Comparison of ENCODE assay signal across 11 cellular contexts in genomic region chr4:53592686-53593641, GRCh38. TPM values are rescaled to one million over a fixed set of nuclear protein-coding genes. Genes with fewer than 3 reads are reported as not detected.
DNase-seq lines count a peak whose midpoint lies in the region; ATAC-seq, FAIRE-seq and TF ChIP-seq lines count a peak whose summit lies in the region.
"Had no signal": no experiment of that assay in that cellular context is flagged by ENCODE, and none has a peak within 500 bp of the region (broad histone marks: within the 10 kb centered on the region; RNA-seq: fewer than 3 reads in every experiment).

No MANE protein-coding gene starts in this region.

- CTCF ChIA-PET in T-cell (lab: Charles Lee): no interaction called here
- CTCF ChIA-PET in CD8-positive, alpha-beta memory T cell (lab: Charles Lee): no interaction called here

- peak; percentile 80 for FAIRE-seq in islet of Langerhans (lab: Jason Lieb, UNC)

- H3K4me3 ChIP-seq in testis: peak overlapping the region; percentile 1 to 3
- no peak overlapping the region for H3K4me3 ChIP-seq in CD8-positive, alpha-beta memory T cell (ENCODE audit: low read length)
- H3K4me3 ChIP-seq: sigmoid colon had no signal

- H3K27ac Mint-ChIP-seq in brain (peak overlapping the region in 1 of 5 experiments; percentile 16), T-cell (no peak overlapping the region)
- H3K27ac Mint-ChIP-seq in CD8-positive, alpha-beta memory T cell: no peak overlapping the region

- DNase-seq in LoVo (ENCODE audit: low spot score) (peak; percentile 66), testis (no peak), T-cell (no peak)
- DNase-seq in activated CD4-positive, alpha-beta T cell treated with anti-CD3 and anti-CD28 coated beads for 4 hours: no peak
- no peak for DNase-seq in CD8-positive, alpha-beta memory T cell
- DNase-seq: activated effector memory CD4-positive, alpha-beta T cell treated with anti-CD3 and anti-CD28 coated beads, Interleukin-2, amount 50 U/mL, for 16 hours; NCI-H524; sigmoid colon had no signal

- H3K27me3 Mint-ChIP-seq in brain (peaks cover 7% of the 10 kb centered on the region), T-cell (peaks cover 48 to 66% of the 10 kb centered on the region in 2 donors)
- peaks cover 17 to 58% of the 10 kb centered on the region in 2 donors for H3K27me3 Mint-ChIP-seq in CD8-positive, alpha-beta memory T cell

- intact Hi-C loops in testis (cut with DNase I; ENCODE audit: low total_unique reads): no loop called here

- H3K4me3 Mint-ChIP-seq in brain (peak overlapping the region in 3 of 5 experiments; percentile 18 to 68 (median 38)), T-cell (no peak overlapping the region)
- peak overlapping the region in 1 of 7 donors; percentile 71 for H3K4me3 Mint-ChIP-seq in CD8-positive, alpha-beta memory T cell

- no peak for TF ChIP-seq POLR2A in testis (IDR thresholded peaks at IDR 0.05)

- POLR2A ChIA-PET in T-cell (lab: Charles Lee): no interaction called here
- POLR2A ChIA-PET in CD8-positive, alpha-beta memory T cell (lab: Charles Lee): no interaction called here

- H3K27me3 ChIP-seq in testis: no peaks in the 10 kb centered on the region
- no peaks in the 10 kb centered on the region for H3K27me3 ChIP-seq in CD8-positive, alpha-beta memory T cell (ENCODE audit: insufficient read depth, low read length, poor library complexity, severe bottlenecking)

- 35 to 41% methylated on average over 21 of the region's 21 CpGs for WGBS in testis, 2 donors

- no peaks in the 10 kb centered on the region for H3K9me3 ChIP-seq in testis
- H3K9me3 ChIP-seq in CD8-positive, alpha-beta memory T cell (ENCODE audit: low read length): no peaks in the 10 kb centered on the region
- H3K9me3 ChIP-seq: sigmoid colon had no signal

- no peak overlapping the region for H3K27ac ChIP-seq in testis
- no peak overlapping the region for H3K27ac ChIP-seq in CD8-positive, alpha-beta memory T cell (ENCODE audit: low read depth, low read length)
- H3K27ac ChIP-seq: sigmoid colon had no signal

- peaks cover 30% of the 10 kb centered on the region for H3K4me1 Mint-ChIP-seq in brain
- peaks cover 3 to 18% (median 9%) of the 10 kb centered on the region in 3 donors for H3K4me1 Mint-ChIP-seq in T-cell
- peaks cover 5 to 12% (median 12%) of the 10 kb centered on the region in 3 donors for H3K4me1 Mint-ChIP-seq in CD8-positive, alpha-beta memory T cell

- H3K36me3 ChIP-seq in testis (ENCODE audit: low read depth, missing control alignments): no peaks in the 10 kb centered on the region
- H3K36me3 ChIP-seq in CD8-positive, alpha-beta memory T cell (ENCODE audit: insufficient read depth, low read length): no peaks in the 10 kb centered on the region
- H3K36me3 ChIP-seq: sigmoid colon had no signal

- ATAC-seq in T-cell (replicated peaks in 1 of 4) (no peak), HG02840 (IDR thresholded peaks at IDR 0.05; ENCODE audit: low FRiP score, unreplicated experiment) (no peak)

- H3K4me1 ChIP-seq in testis: no peaks in the 10 kb centered on the region
- H3K4me1 ChIP-seq in CD8-positive, alpha-beta memory T cell (ENCODE audit: insufficient read depth, low read length): no peaks in the 10 kb centered on the region
- H3K4me1 ChIP-seq: sigmoid colon had no signal

- TF ChIP-seq CTCF in brain (conservative IDR thresholded peaks at IDR 0.05) (no peak), testis (IDR thresholded peaks at IDR 0.05) (no peak)

- H3K9me3 Mint-ChIP-seq in brain (peaks cover 0 to 4% (median 0%) of the 10 kb centered on the region in 5 experiments), T-cell (no peaks in the 10 kb centered on the region)
- H3K9me3 Mint-ChIP-seq in CD8-positive, alpha-beta memory T cell: peaks cover 0 to 2% (median 0%) of the 10 kb centered on the region in 5 donors

- H3K36me3 Mint-ChIP-seq in brain: no peaks in the 10 kb centered on the region
- no peaks in the 10 kb centered on the region for H3K36me3 Mint-ChIP-seq in T-cell
- H3K36me3 Mint-ChIP-seq in CD8-positive, alpha-beta memory T cell: no peaks in the 10 kb centered on the region

RNA-seq across cellular contexts. Expression of gene LNX1, which starts 1.7 kb away (rescaled TPM):
- polyA plus RNA-seq in brain (ENCODE audit: insufficient read depth, low read depth, low replicate concordance): 6.6 TPM
- 1 to 10 TPM; 4.3 to 5.8 TPM for total RNA-seq in testis
- 8.3 TPM for polyA plus RNA-seq in testis (ENCODE audit: insufficient read depth, low read depth, low replicate concordance)
- total RNA-seq in T-cell: under 1 TPM in 1 of 5 donors, not detected in 4; 0.45 TPM
- total RNA-seq in CD8-positive, alpha-beta memory T cell: not detected
- polyA plus RNA-seq in CD8-positive, alpha-beta memory T cell: 0.30 TPM

Comparison
In these comparisons a context has a peak if more than half of its experiments do, and no peak if none do; other contexts are left out.
1. H3K4me3 Mint-ChIP-seq: peak in brain (3 of 5); none in T-cell (0 of 3).